Comparison of ENCODE assay signal across 13 cellular contexts in the genomic region with DNA sequence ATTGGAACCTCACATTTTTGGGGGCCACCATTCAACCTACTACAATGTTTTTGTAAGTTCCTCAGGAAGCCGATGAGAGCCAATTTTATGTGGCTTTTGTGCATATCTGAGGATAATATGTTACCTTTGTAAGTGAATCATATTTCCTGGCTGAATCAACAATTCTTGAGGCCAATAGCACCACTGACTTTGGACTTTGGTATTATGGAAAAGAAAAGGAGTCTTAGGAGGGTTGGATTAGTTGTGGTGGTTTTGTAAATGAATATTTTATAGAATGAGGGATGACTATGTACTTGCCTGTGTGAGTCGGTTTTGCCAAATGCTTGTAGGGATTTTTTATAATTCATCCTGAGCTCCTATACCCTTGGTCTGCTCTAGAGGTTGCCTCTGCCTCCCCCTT.
DNase-seq lines count a peak whose midpoint lies in the region; ATAC-seq, FAIRE-seq and TF ChIP-seq lines count a peak whose summit lies in the region.
"Had no signal": no experiment of that assay in that cellular context is flagged by ENCODE, and none has a peak within 500 bp of the region (broad histone marks: within the 10 kb centered on the region; RNA-seq: fewer than 3 reads in every experiment).

No MANE protein-coding gene starts in this region.

- FAIRE-seq in H54 (lab: Jason Lieb, UNC), result no peak
- FAIRE-seq: A204.1 had no signal

- no peaks in the 10 kb centered on the region for H3K4me1 ChIP-seq in lower lobe of right lung
- H3K4me1 ChIP-seq: Caco-2 had no signal

- peaks cover 16% of the 10 kb centered on the region for H3K27me3 ChIP-seq in lower lobe of right lung (ENCODE audit: low read depth)

- ATAC-seq in esophagus mucosa (peak; percentile 15), lower lobe of right lung (no peak)
- ATAC-seq: CD8-positive, alpha-beta T cell; GM23338 had no signal

- no peaks in the 10 kb centered on the region for H3K36me3 ChIP-seq in lower lobe of right lung

- H3K4me3 ChIP-seq in astrocyte of the cerebellum (ENCODE audit: low read depth, low read length) (no peak overlapping the region), lower lobe of right lung (no peak overlapping the region)
- H3K4me3 ChIP-seq: GM23338 had no signal

- no peak for TF ChIP-seq POLR2A in H54 (IDR thresholded peaks at IDR 0.05; ENCODE audit: low read depth, low read length)

- DNase-seq in H54 (ENCODE audit: insufficient read length, low spot score) (peak; percentile 14), astrocyte of the cerebellum (ENCODE audit: low read depth) (peak; percentile 87), COLO668 (lab: John Stamatoyannopoulos, UW; ENCODE audit: unreplicated experiment) (no peak), HuH-7 (ENCODE audit: low spot score) (no peak), MV-4-11 (lab: John Stamatoyannopoulos, UW) (no peak), lower lobe of right lung (no peak)
- DNase-seq: Caco-2; CD8-positive, alpha-beta T cell; DND-41; H9 had no signal

- no peaks in the 10 kb centered on the region for H3K9me3 ChIP-seq in lower lobe of right lung
- H3K9me3 ChIP-seq: Caco-2 had no signal

- TF ChIP-seq CTCF in astrocyte of the cerebellum (IDR thresholded peaks at IDR 0.05; ENCODE audit: low read depth, low read length, missing control alignments), result no peak
- TF ChIP-seq CTCF in lower lobe of right lung (IDR thresholded peaks at IDR 0.05), result no peak

- no peak overlapping the region for H3K27ac ChIP-seq in lower lobe of right lung

- intact Hi-C loops in lower lobe of right lung (cut with DNase I), result no loop called here

- in situ Hi-C loops in astrocyte of the cerebellum (cut with HindIII; ENCODE audit: low sequenced_read_pairs), result no loop called here

Comparison
In these comparisons a context has a peak if more than half of its experiments do, and no peak if none do; other contexts are left out.
1. DNase-seq: peak in H54 (single experiment) and astrocyte of the cerebellum (single experiment); none in COLO668 (single experiment), HuH-7 (single experiment), MV-4-11 (single experiment) and lower lobe of right lung (single experiment).